16 cellular contexts compared by ENCODE assay signal in genomic region chr2:127570282-127571250, GRCh38. TPM values are rescaled to one million over a fixed set of nuclear protein-coding genes. Genes with fewer than 3 reads are reported as not detected.
A peak's percentile ranks its signal among the peaks of the same experiment; 100 is the strongest.
DNase-seq lines count a peak whose midpoint lies in the region; ATAC-seq and TF ChIP-seq lines count a peak whose summit lies in the region.
"Had no signal": no experiment of that assay in that cellular context is flagged by ENCODE, and none has a peak within 500 bp of the region (broad histone marks: within the 10 kb centered on the region; RNA-seq: fewer than 3 reads in every experiment).

No MANE protein-coding gene starts in this region.

- H3K36me3 ChIP-seq in neural progenitor cell = no peaks in the 10 kb centered on the region
- H3K36me3 ChIP-seq: tibial nerve had no signal

- H3K27ac Mint-ChIP-seq in natural killer cell (no peak overlapping the region), neural progenitor cell (peak overlapping the region; percentile 18)
- no peak overlapping the region for H3K27ac Mint-ChIP-seq in natural killer cell treated with Interleukin-12 subunit alpha and Interleukin-12 subunit beta and Interleukin-15 and Interleukin-18, amount 100 ng/mL, for 72 hours
- H3K27ac Mint-ChIP-seq: activated CD4-positive, alpha-beta T cell treated with anti-CD3 and anti-CD28 coated beads, Interleukin-2, amount 10 ng/mL, durations not matched to agents 7 days and 5 days; activated naive CD4-positive, alpha-beta T cell treated with anti-CD3 and anti-CD28 coated beads, Interleukin-2, amount 10 ng/mL, durations not matched to agents 7 days and 5 days; nephron had no signal

- DNase-seq in natural killer cell (peak; percentile 7), fibroblast of mammary gland (ENCODE audit: low read depth) (peak; percentile 16), neural progenitor cell (ENCODE audit: low spot score) (no peak), NCI-H69 (lab: John Stamatoyannopoulos, UW) (no peak), erythroblast (lab: John Stamatoyannopoulos, UW) (no peak), COLO668 (lab: John Stamatoyannopoulos, UW; ENCODE audit: unreplicated experiment) (no peak)
- no peak for DNase-seq in natural killer cell treated with Interleukin-12 subunit alpha and Interleukin-12 subunit beta and Interleukin-15 and Interleukin-18, amount 100 ng/mL, for 72 hours (ENCODE audit: low spot score)
- DNase-seq: activated CD4-positive, alpha-beta T cell treated with anti-CD3 and anti-CD28 coated beads, Interleukin-2, amount 10 ng/mL, durations not matched to agents 7 days and 5 days; activated naive CD4-positive, alpha-beta T cell treated with anti-CD3 and anti-CD28 coated beads, Interleukin-2, amount 10 ng/mL, durations not matched to agents 7 days and 5 days; colonic mucosa; NCI-H2227 treated with DMSO at 0.1 percent for 48 hours; PC-3 had no signal

- H2AFZ ChIP-seq in neural progenitor cell (replicated peaks) = no peak overlapping the region

- no peak overlapping the region for H3K27ac ChIP-seq in neural progenitor cell
- H3K27ac ChIP-seq: colonic mucosa had no signal

- H3K4me2 ChIP-seq in neural progenitor cell = no peak overlapping the region

- H3K4me3 ChIP-seq in fibroblast of mammary gland (ENCODE audit: control insufficient read depth, low read depth, low read length) (no peak overlapping the region), neural progenitor cell (no peak overlapping the region)
- H3K4me3 ChIP-seq: colonic mucosa, skin epidermis, tibial nerve had no signal

- H3K4me3 Mint-ChIP-seq in natural killer cell (no peak overlapping the region), neural progenitor cell (no peak overlapping the region)
- H3K4me3 Mint-ChIP-seq in natural killer cell treated with Interleukin-12 subunit alpha and Interleukin-12 subunit beta and Interleukin-15 and Interleukin-18, amount 100 ng/mL, for 72 hours = no peak overlapping the region
- H3K4me3 Mint-ChIP-seq: activated CD4-positive, alpha-beta T cell treated with anti-CD3 and anti-CD28 coated beads, Interleukin-2, amount 10 ng/mL, durations not matched to agents 7 days and 5 days; activated naive CD4-positive, alpha-beta T cell treated with anti-CD3 and anti-CD28 coated beads, Interleukin-2, amount 10 ng/mL, durations not matched to agents 7 days and 5 days; nephron had no signal

- H3K9me3 Mint-ChIP-seq in natural killer cell (no peaks in the 10 kb centered on the region), neural progenitor cell (no peaks in the 10 kb centered on the region)
- H3K9me3 Mint-ChIP-seq in natural killer cell treated with Interleukin-12 subunit alpha and Interleukin-12 subunit beta and Interleukin-15 and Interleukin-18, amount 100 ng/mL, for 72 hours = no peaks in the 10 kb centered on the region
- H3K9me3 Mint-ChIP-seq: activated CD4-positive, alpha-beta T cell treated with anti-CD3 and anti-CD28 coated beads, Interleukin-2, amount 10 ng/mL, durations not matched to agents 7 days and 5 days; activated naive CD4-positive, alpha-beta T cell treated with anti-CD3 and anti-CD28 coated beads, Interleukin-2, amount 10 ng/mL, durations not matched to agents 7 days and 5 days; nephron had no signal

- H3K9me3 ChIP-seq in neural progenitor cell (ENCODE audit: low read depth) = no peaks in the 10 kb centered on the region
- H3K9me3 ChIP-seq: colonic mucosa, tibial nerve had no signal

- no peak for ATAC-seq in natural killer cell
- no peak for ATAC-seq in natural killer cell treated with Interleukin-12 subunit alpha and Interleukin-12 subunit beta and Interleukin-15 and Interleukin-18, amount 100 ng/mL, for 72 hours
- ATAC-seq in GM21786 (IDR thresholded peaks at IDR 0.05; ENCODE audit: unreplicated experiment) = no peak
- ATAC-seq: PC-3 had no signal

- no peaks in the 10 kb centered on the region for H3K27me3 ChIP-seq in neural progenitor cell
- H3K27me3 ChIP-seq: colonic mucosa, tibial nerve had no signal

- TF ChIP-seq POLR2A in erythroblast (IDR thresholded peaks at IDR 0.05; ENCODE audit: low read length) = no peak

- TF ChIP-seq CTCF in natural killer cell (IDR thresholded peaks at IDR 0.05) (no peak), fibroblast of mammary gland (conservative IDR thresholded peaks at IDR 0.05; ENCODE audit: control insufficient read depth, insufficient read depth, low read depth, low read length) (no peak), neural progenitor cell (IDR thresholded peaks at IDR 0.05) (no peak)

- H3K9ac ChIP-seq in neural progenitor cell = no peak overlapping the region

- H4K20me1 ChIP-seq in neural progenitor cell (ENCODE audit: low read depth) = no peaks in the 10 kb centered on the region

- H3K4me1 Mint-ChIP-seq in natural killer cell = peaks cover 6 to 8% of the 10 kb centered on the region in 2 donors
- H3K4me1 Mint-ChIP-seq in natural killer cell treated with Interleukin-12 subunit alpha and Interleukin-12 subunit beta and Interleukin-15 and Interleukin-18, amount 100 ng/mL, for 72 hours (ENCODE audit: low read depth in 2 of 2) = peaks cover 5 to 7% of the 10 kb centered on the region in 2 donors
- H3K4me1 Mint-ChIP-seq in neural progenitor cell = peaks cover 7% of the 10 kb centered on the region

- H3F3A ChIP-seq in neural progenitor cell (ENCODE audit: low read depth) = no peaks in the 10 kb centered on the region

- no peaks in the 10 kb centered on the region for H3K79me2 ChIP-seq in neural progenitor cell (ENCODE audit: low read depth)

- H3K27me3 Mint-ChIP-seq in natural killer cell (ENCODE audit: low read depth in 2 of 2) (peaks cover 0 to 2% of the 10 kb centered on the region in 2 donors), neural progenitor cell (ENCODE audit: insufficient read depth, low read depth) (peaks cover 6% of the 10 kb centered on the region)
- H3K27me3 Mint-ChIP-seq in natural killer cell treated with Interleukin-12 subunit alpha and Interleukin-12 subunit beta and Interleukin-15 and Interleukin-18, amount 100 ng/mL, for 72 hours = peaks cover 3 to 16% of the 10 kb centered on the region in 2 donors

- no peaks in the 10 kb centered on the region for H3K4me1 ChIP-seq in neural progenitor cell
- H3K4me1 ChIP-seq: colonic mucosa had no signal

- no peaks in the 10 kb centered on the region for H3K36me3 Mint-ChIP-seq in natural killer cell
- no peaks in the 10 kb centered on the region for H3K36me3 Mint-ChIP-seq in natural killer cell treated with Interleukin-12 subunit alpha and Interleukin-12 subunit beta and Interleukin-15 and Interleukin-18, amount 100 ng/mL, for 72 hours
- no peaks in the 10 kb centered on the region for H3K36me3 Mint-ChIP-seq in neural progenitor cell
- H3K36me3 Mint-ChIP-seq: activated naive CD4-positive, alpha-beta T cell treated with anti-CD3 and anti-CD28 coated beads, Interleukin-2, amount 10 ng/mL, durations not matched to agents 7 days and 5 days had no signal

- intact Hi-C loops in natural killer cell (cut with micrococcal nuclease) = no loop called here

RNA-seq across cellular contexts. Expression of gene MYO7B, which starts 35.1 kb away (rescaled TPM):
- total RNA-seq in natural killer cell (under 1 TPM; 0.14 to 0.45 (median 0.25) TPM), neural progenitor cell (ENCODE audit: low replicate concordance) (0.03 TPM in 1 of 2 replicates, not detected in the other)
- not detected for total RNA-seq in natural killer cell treated with Interleukin-12 subunit alpha and Interleukin-12 subunit beta and Interleukin-15 and Interleukin-18, amount 100 ng/mL, for 72 hours

RNA-seq across cellular contexts. Expression of gene IWS1, which starts 44.3 kb away (rescaled TPM):
- 10 to 100 TPM; 21.7 to 27.1 (median 23.9) TPM for total RNA-seq in natural killer cell
- total RNA-seq in natural killer cell treated with Interleukin-12 subunit alpha and Interleukin-12 subunit beta and Interleukin-15 and Interleukin-18, amount 100 ng/mL, for 72 hours = 10 to 100 TPM; 45.3 to 49.5 TPM
- 77.8 and 115 TPM in 2 replicates for total RNA-seq in neural progenitor cell (ENCODE audit: low replicate concordance)

Comparison
In these comparisons a context has a peak if more than half of its experiments do, and no peak if none do; other contexts are left out.
1. DNase-seq: peak in natural killer cell (single experiment) and fibroblast of mammary gland (single experiment); none in natural killer cell treated with Interleukin-12 subunit alpha and Interleukin-12 subunit beta and Interleukin-15 and Interleukin-18, amount 100 ng/mL, for 72 hours (single experiment), neural progenitor cell (single experiment), NCI-H69 (single experiment), erythroblast (0 of 2) and COLO668 (single experiment).